ENCODE assay signal across 1 cellular context in genomic region chr3:9146367-9147071, GRCh38.
TF ChIP-seq lines count a peak whose summit lies in the region.

No MANE protein-coding gene starts in this region.

TF ChIP-seq in SK-N-SH, 30 proteins besides CTCF, POLR2A, EP300 and RAD21 (continued from another document):
- TF ChIP-seq PBX3 (IDR thresholded peaks at IDR 0.05) = no peak
- TF ChIP-seq EZH2phosphoT487 (IDR thresholded peaks at IDR 0.05; ENCODE audit: borderline replicate concordance, low read depth) = no peak
- no peak for TF ChIP-seq TCF12 (IDR thresholded peaks at IDR 0.05)
- TF ChIP-seq, protein P1, sequence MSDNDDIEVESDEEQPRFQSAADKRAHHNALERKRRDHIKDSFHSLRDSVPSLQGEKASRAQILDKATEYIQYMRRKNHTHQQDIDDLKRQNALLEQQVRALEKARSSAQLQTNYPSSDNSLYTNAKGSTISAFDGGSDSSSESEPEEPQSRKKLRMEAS (IDR thresholded peaks at IDR 0.05; ENCODE audit: low read depth) = no peak
- TF ChIP-seq FOXM1 (IDR thresholded peaks at IDR 0.05; ENCODE audit: low read depth) = no peak
- TF ChIP-seq RFX5 (IDR thresholded peaks at IDR 0.05; ENCODE audit: low read length) = no peak
- TF ChIP-seq NRF1 (IDR thresholded peaks at IDR 0.05; ENCODE audit: low read depth, low read length) = no peak
- TF ChIP-seq RXRA (IDR thresholded peaks at IDR 0.05; ENCODE audit: borderline replicate concordance, low read depth) = no peak
- no peak for TF ChIP-seq MXI1 (IDR thresholded peaks at IDR 0.05; ENCODE audit: low read depth, low read length)
- no peak for TF ChIP-seq REST (IDR thresholded peaks at IDR 0.05; ENCODE audit: low read depth, low read length)
